ENCODE assay signal across 23 cellular contexts in genomic region chr10:131473645-131474044, GRCh38.
DNase-seq lines count a peak whose midpoint lies in the region; ATAC-seq, FAIRE-seq and TF ChIP-seq lines count a peak whose summit lies in the region.
"Had no signal": no experiment of that assay in that cellular context is flagged by ENCODE, and none has a peak within 500 bp of the region (broad histone marks: within the 10 kb centered on the region; RNA-seq: fewer than 3 reads in every experiment).

No MANE protein-coding gene starts in this region.

- H3K27me3 Mint-ChIP-seq in activated naive CD8-positive, alpha-beta T cell treated with anti-CD3 and anti-CD28 coated beads, Interleukin-2, amount 50 U/mL, for 24 hours: peaks cover 3% of the 10 kb centered on the region
- H3K27me3 Mint-ChIP-seq in activated naive CD8-positive, alpha-beta T cell treated with anti-CD3 and anti-CD28 coated beads for 36 hours: no peaks in the 10 kb centered on the region
- H3K27me3 Mint-ChIP-seq: CD4-positive, CD25-positive, alpha-beta regulatory T cell had no signal

- H3K4me1 Mint-ChIP-seq in activated naive CD8-positive, alpha-beta T cell treated with anti-CD3 and anti-CD28 coated beads, Interleukin-2, amount 50 U/mL, for 24 hours: no peaks in the 10 kb centered on the region
- H3K4me1 Mint-ChIP-seq in activated naive CD8-positive, alpha-beta T cell treated with anti-CD3 and anti-CD28 coated beads for 36 hours: no peaks in the 10 kb centered on the region
- H3K4me1 Mint-ChIP-seq: CD14-positive monocyte; CD4-positive, alpha-beta memory T cell; CD4-positive, CD25-positive, alpha-beta regulatory T cell; CD8-positive, alpha-beta memory T cell had no signal

- no peak overlapping the region for H3K4ac ChIP-seq in H1 (replicated peaks; ENCODE audit: insufficient read length, low read depth, low read length)
- H3K4ac ChIP-seq in neuronal stem cell (ENCODE audit: low read length): no peak overlapping the region

- H3K27me3 ChIP-seq in H1 (replicated peaks in 1 of 4; ENCODE audit: control insufficient read depth in 3 of 4, extremely low read depth in 1 of 4, insufficient read depth in 3 of 4, low read length in 3 of 4) (no peaks in the 10 kb centered on the region), neuronal stem cell (ENCODE audit: control insufficient read depth in 3 of 3, insufficient read depth in 3 of 3, low read depth in 1 of 3, low read length in 3 of 3) (peaks cover 0 to 5% (median 0%) of the 10 kb centered on the region in 3 experiments)
- H3K27me3 ChIP-seq: BE2C, BLaER1 had no signal

- H2AFZ ChIP-seq in H1 (ENCODE audit: low read length) (no peak overlapping the region), neuronal stem cell (ENCODE audit: low read length) (no peak overlapping the region)

- ATAC-seq in activated naive CD8-positive, alpha-beta T cell treated with anti-CD3 and anti-CD28 coated beads, Interleukin-2, amount 50 U/mL, for 24 hours: peak; percentile 24
- ATAC-seq: A549 had no signal

- POLR2A ChIA-PET in H1 (lab: Charles Lee; ENCODE audit: partially characterized antibody): no interaction called here

- H3K79me1 ChIP-seq in H1 (ENCODE audit: low read depth, low read length): no peaks in the 10 kb centered on the region
- no peaks in the 10 kb centered on the region for H3K79me1 ChIP-seq in neuronal stem cell (ENCODE audit: low read depth, low read length)

- CTCF ChIA-PET in H1 (lab: Charles Lee; ENCODE audit: partially characterized antibody): interaction anchor here (1.4 to 1.7 kb wide), 2 partner anchors 14 to 20 kb away, joined by 3 to 6 read pairs; no protein-coding TSS in a partner anchor

- no peak overlapping the region for H3K56ac ChIP-seq in H1 (replicated peaks; ENCODE audit: insufficient read length, low read depth, low read length)

- H2BK15ac ChIP-seq in H1 (ENCODE audit: low read length): no peak overlapping the region
- no peak overlapping the region for H2BK15ac ChIP-seq in neuronal stem cell (ENCODE audit: low read length)

- H4K8ac ChIP-seq in H1 (ENCODE audit: extremely low read depth, insufficient read depth, low read length): peak overlapping the region; percentile 64; the same call in 1 of the 2 replicates
- H4K8ac ChIP-seq in neuronal stem cell (ENCODE audit: low read depth, low read length): no peak overlapping the region

- H4K91ac ChIP-seq in H1 (replicated peaks; ENCODE audit: insufficient read length, low read length): no peak overlapping the region
- H4K91ac ChIP-seq in neuronal stem cell (ENCODE audit: low read depth, low read length, poor library complexity): no peak overlapping the region

- H3K9me3 ChIP-seq in H1 (ENCODE audit: insufficient read depth in 2 of 2, low read depth in 1 of 2, low read length in 1 of 2) (no peaks in the 10 kb centered on the region), neuronal stem cell (replicated peaks in 1 of 2; ENCODE audit: control insufficient read depth in 2 of 2, insufficient read depth in 1 of 2, low read depth in 1 of 2, low read length in 2 of 2) (peaks cover 0 to 3% of the 10 kb centered on the region in 2 donors)
- H3K9me3 ChIP-seq: A549, BE2C, BLaER1, Caco-2 had no signal

- H2BK20ac ChIP-seq in H1 (ENCODE audit: low read length): no peak overlapping the region

- no peaks in the 10 kb centered on the region for H3K36me3 Mint-ChIP-seq in activated naive CD8-positive, alpha-beta T cell treated with anti-CD3 and anti-CD28 coated beads, Interleukin-2, amount 50 U/mL, for 24 hours (ENCODE audit: low read depth)
- no peaks in the 10 kb centered on the region for H3K36me3 Mint-ChIP-seq in activated naive CD8-positive, alpha-beta T cell treated with anti-CD3 and anti-CD28 coated beads for 36 hours
- H3K36me3 Mint-ChIP-seq: CD14-positive monocyte; CD4-positive, alpha-beta memory T cell; CD4-positive, CD25-positive, alpha-beta regulatory T cell; CD8-positive, alpha-beta memory T cell had no signal

- H3K4me2 ChIP-seq in H1 (ENCODE audit: insufficient read depth in 1 of 2, low read depth in 2 of 2, low read length in 2 of 2) (no peak overlapping the region), neuronal stem cell (ENCODE audit: insufficient read depth, low read length, poor library complexity, severe bottlenecking) (no peak overlapping the region)
- H3K4me2 ChIP-seq: A549, BLaER1 had no signal

- no peak for FAIRE-seq in H1 (lab: Jason Lieb, UNC)
- FAIRE-seq: A549, D721Med, G401.6, GM12891, GM19239 had no signal

- H3K9me3 Mint-ChIP-seq in activated naive CD8-positive, alpha-beta T cell treated with anti-CD3 and anti-CD28 coated beads, Interleukin-2, amount 50 U/mL, for 24 hours: no peaks in the 10 kb centered on the region
- H3K9me3 Mint-ChIP-seq in activated naive CD8-positive, alpha-beta T cell treated with anti-CD3 and anti-CD28 coated beads for 36 hours: no peaks in the 10 kb centered on the region
- H3K9me3 Mint-ChIP-seq: CD4-positive, CD25-positive, alpha-beta regulatory T cell had no signal

- no peaks in the 10 kb centered on the region for H4K20me1 ChIP-seq in H1 (replicated peaks in 1 of 2; ENCODE audit: control insufficient read depth in 1 of 2, insufficient read depth in 2 of 2, low read length in 2 of 2)
- H4K20me1 ChIP-seq: BLaER1 had no signal

- H3K18ac ChIP-seq in H1 (ENCODE audit: extremely low read depth, low read length) (no peak overlapping the region), neuronal stem cell (ENCODE audit: low read length) (peak overlapping the region; percentile 55)

- H2BK12ac ChIP-seq in H1 (ENCODE audit: low read depth, low read length) (no peak overlapping the region), neuronal stem cell (ENCODE audit: low read length) (peak overlapping the region; percentile 34)

- TF ChIP-seq EP300 in H1 (IDR thresholded peaks at IDR 0.05; ENCODE audit: borderline replicate concordance in 1 of 2, low read depth in 2 of 2, low read length in 2 of 2): no peak

- H3K23ac ChIP-seq in H1 (ENCODE audit: insufficient read length) (no peak overlapping the region), neuronal stem cell (ENCODE audit: low read depth, low read length, poor library complexity) (no peak overlapping the region)

- H3K79me2 ChIP-seq in H1 (ENCODE audit: control insufficient read depth in 1 of 2, insufficient read depth in 2 of 2, low read length in 2 of 2): no peaks in the 10 kb centered on the region

- H2AK5ac ChIP-seq in H1 (ENCODE audit: low read depth, low read length) (no peak overlapping the region), neuronal stem cell (ENCODE audit: low read depth, low read length) (peak overlapping the region; percentile 71)

- DNase-seq in activated naive CD8-positive, alpha-beta T cell treated with anti-CD3 and anti-CD28 coated beads, Interleukin-2, amount 50 U/mL, for 24 hours: no peak
- DNase-seq in activated naive CD8-positive, alpha-beta T cell treated with anti-CD3 and anti-CD28 coated beads for 36 hours: no peak
- DNase-seq in H1 (ENCODE audit: low read depth in 1 of 2, low spot score in 2 of 2): no peak
- DNase-seq in neuronal stem cell (ENCODE audit: low spot score): no peak
- DNase-seq in COLO668 (lab: John Stamatoyannopoulos, UW; ENCODE audit: unreplicated experiment): no peak
- DNase-seq in ACHN: no peak
- DNase-seq: BE2C; C1 segment of cervical spinal cord; Caco-2; Calu3; CD4-positive, alpha-beta memory T cell; CD4-positive, CD25-positive, alpha-beta regulatory T cell; CD8-positive, alpha-beta memory T cell; DMS79 treated with DMSO at 0.1 percent for 48 hours; GF-D8 had no signal

- H3K9ac ChIP-seq in H1 (replicated peaks in 1 of 4; ENCODE audit: extremely low read depth in 1 of 4, low read depth in 3 of 4, low read length in 3 of 4) (no peak overlapping the region), neuronal stem cell (ENCODE audit: low read depth, low read length, poor library complexity) (no peak overlapping the region)
- H3K9ac ChIP-seq: BLaER1 had no signal

- H4K5ac ChIP-seq in H1 (ENCODE audit: insufficient read length, low read depth, low read length): no peak overlapping the region

- no peak overlapping the region for H2BK120ac ChIP-seq in H1 (replicated peaks; ENCODE audit: low read depth, low read length)
- H2BK120ac ChIP-seq in neuronal stem cell (ENCODE audit: low read depth, low read length): peak overlapping the region; percentile 38

- no peak overlapping the region for H2BK5ac ChIP-seq in H1 (ENCODE audit: low read depth, low read length)
- H2BK5ac ChIP-seq in neuronal stem cell (ENCODE audit: low read length): peak overlapping the region; percentile 35

- H3K36me3 ChIP-seq in H1 (ENCODE audit: control insufficient read depth in 2 of 4, insufficient read depth in 4 of 4, low read length in 3 of 4) (no peaks in the 10 kb centered on the region), neuronal stem cell (replicated peaks in 1 of 2; ENCODE audit: control insufficient read depth in 2 of 2, insufficient read depth in 2 of 2, low read length in 2 of 2) (no peaks in the 10 kb centered on the region)
- H3K36me3 ChIP-seq: BE2C, BLaER1 had no signal

- TF ChIP-seq RAD21 in H1 (IDR thresholded peaks at IDR 0.05 in 1 of 2, conservative IDR thresholded peaks at IDR 0.05 in 1 of 2; ENCODE audit: low read depth in 2 of 2, low read length in 2 of 2): no peak

- WGBS in H1 (ENCODE audit: extremely low coverage in 1 of 2, insufficient coverage in 1 of 2, insufficient read length in 1 of 2, insufficient replicate concordance in 2 of 2, low coverage in 1 of 2, low lambda C conversion rate in 2 of 2, missing lambda C conversion rate in 1 of 2), 2 experiments: 92% methylated on average over 10 of the region's 10 CpGs; no CpG with 5 or more reads in 1 of the 2 experiments
- no CpG with 5 or more reads among the region's 10 CpGs for WGBS in neuronal stem cell (ENCODE audit: extremely low coverage in 2 of 2, insufficient read length in 2 of 2, insufficient replicate concordance in 1 of 2), 2 donors

- H3K4me3 ChIP-seq in H1 (ENCODE audit: extremely low read depth in 1 of 4, insufficient read depth in 2 of 4, low read depth in 3 of 4, low read length in 4 of 4) (no peak overlapping the region), neuronal stem cell (ENCODE audit: low read length in 2 of 2) (peak overlapping the region in 1 of 2 donors; percentile 15)
- H3K4me3 ChIP-seq: A549, BLaER1 had no signal

- H3K4me1 ChIP-seq in H1 (replicated peaks in 1 of 4; ENCODE audit: control insufficient read depth in 3 of 4, insufficient read depth in 4 of 4, low read length in 3 of 4) (no peaks in the 10 kb centered on the region; a peak in 1 of 7 replicates), neuronal stem cell (ENCODE audit: control insufficient read depth in 2 of 2, insufficient read depth in 1 of 2, low read depth in 1 of 2, low read length in 2 of 2) (no peaks in the 10 kb centered on the region)
- H3K4me1 ChIP-seq: A549, BE2C, Caco-2 had no signal

- TF ChIP-seq POLR2A in H1 (IDR thresholded peaks at IDR 0.05; ENCODE audit: control extremely low read depth in 1 of 2, low read depth in 2 of 2, low read length in 2 of 2): no peak

- H3K14ac ChIP-seq in H1 (ENCODE audit: insufficient read length) (no peak overlapping the region), neuronal stem cell (ENCODE audit: low read length) (peak overlapping the region; percentile 33)

- no peak overlapping the region for H3K27ac Mint-ChIP-seq in activated naive CD8-positive, alpha-beta T cell treated with anti-CD3 and anti-CD28 coated beads, Interleukin-2, amount 50 U/mL, for 24 hours
- H3K27ac Mint-ChIP-seq in activated naive CD8-positive, alpha-beta T cell treated with anti-CD3 and anti-CD28 coated beads for 36 hours: no peak overlapping the region
- H3K27ac Mint-ChIP-seq: CD4-positive, alpha-beta memory T cell; CD4-positive, CD25-positive, alpha-beta regulatory T cell; CD8-positive, alpha-beta memory T cell had no signal

- no peaks in the 10 kb centered on the region for H3K23me2 ChIP-seq in H1 (ENCODE audit: low read depth, low read length)

- H3K27ac ChIP-seq in H1 (ENCODE audit: low read depth, low read length): no peak overlapping the region
- no peak overlapping the region for H3K27ac ChIP-seq in neuronal stem cell (replicated peaks; ENCODE audit: low read length)
- H3K27ac ChIP-seq: 22Rv1, A549, BLaER1 had no signal

- in situ Hi-C loops in ACHN (cut with HindIII; ENCODE audit: low pct_ligation_motif_present, low pct_unique_long_range_greater_than_20kb, low sequenced_read_pairs): no loop called here

- H3K4me3 Mint-ChIP-seq in activated naive CD8-positive, alpha-beta T cell treated with anti-CD3 and anti-CD28 coated beads, Interleukin-2, amount 50 U/mL, for 24 hours: no peak overlapping the region
- H3K4me3 Mint-ChIP-seq in activated naive CD8-positive, alpha-beta T cell treated with anti-CD3 and anti-CD28 coated beads for 36 hours: no peak overlapping the region
- H3K4me3 Mint-ChIP-seq: CD14-positive monocyte; CD4-positive, alpha-beta memory T cell; CD4-positive, CD25-positive, alpha-beta regulatory T cell; CD8-positive, alpha-beta memory T cell had no signal

- no peak for TF ChIP-seq CTCF in H1 (IDR thresholded peaks at IDR 0.05; ENCODE audit: control extremely low read depth in 1 of 3, insufficient read depth in 1 of 3, low read depth in 1 of 3, low read length in 3 of 3)
